Comparison of ENCODE assay signal across 9 cellular contexts in genomic region chr2:189407161-189407943, GRCh38. TPM values are rescaled to one million over a fixed set of nuclear protein-coding genes. Genes with fewer than 3 reads are reported as not detected.
A peak's percentile ranks its signal among the peaks of the same experiment; 100 is the strongest.
DNase-seq lines count a peak whose midpoint lies in the region; ATAC-seq and TF ChIP-seq lines count a peak whose summit lies in the region.
"Had no signal": no experiment of that assay in that cellular context is flagged by ENCODE, and none has a peak within 500 bp of the region (broad histone marks: within the 10 kb centered on the region; RNA-seq: fewer than 3 reads in every experiment).

No MANE protein-coding gene starts in this region.

- TF ChIP-seq CTCF in coronary artery (IDR thresholded peaks at IDR 0.05): no peak
- no peak for TF ChIP-seq CTCF in nephron (IDR thresholded peaks at IDR 0.05; ENCODE audit: unreplicated experiment in 3 of 3)

- peak overlapping the region; percentile 91 to 96 (median 94) for H3K27ac Mint-ChIP-seq in nephron

- peak overlapping the region in 1 of 2 donors; percentile 64 for H3K27ac ChIP-seq in coronary artery

- no peaks in the 10 kb centered on the region for H3K36me3 Mint-ChIP-seq in nephron (ENCODE audit: low read depth)

- ATAC-seq in HG03469 (IDR thresholded peaks at IDR 0.05; ENCODE audit: unreplicated experiment): no peak
- no peak for ATAC-seq in HG02938 (IDR thresholded peaks at IDR 0.05; ENCODE audit: unreplicated experiment)
- no peak for ATAC-seq in left lobe of liver

- peak overlapping the region in 2 of 3 experiments; percentile 58 to 71 for H3K4me3 Mint-ChIP-seq in nephron

- peaks cover 38% of the 10 kb centered on the region for H3K4me1 Mint-ChIP-seq in nephron

- no peaks in the 10 kb centered on the region for H3K27me3 Mint-ChIP-seq in nephron (ENCODE audit: low read depth)

- peak; percentile 68 for DNase-seq in DMS53 treated with DMSO at 0.1 percent for 48 hours (lab: John Stamatoyannopoulos, UW; ENCODE audit: unreplicated experiment)
- DNase-seq in NCI-H226: peak; percentile 42
- no peak for DNase-seq in coronary artery (ENCODE audit: low spot score)
- DNase-seq in NCI-H2171 (lab: John Stamatoyannopoulos, UW): no peak
- no peak for DNase-seq in left lobe of liver (ENCODE audit: low spot score)
- DNase-seq: NCI-H1694 had no signal

- H3K9me3 Mint-ChIP-seq in nephron: no peaks in the 10 kb centered on the region

- peak overlapping the region; percentile 55 for H3K4me3 ChIP-seq in coronary artery

RNA-seq across cellular contexts. Expression of gene WDR75, which starts 33.9 kb away (rescaled TPM):
- total RNA-seq in left lobe of liver: 9.0 TPM

Comparison
In these comparisons a context has a peak if more than half of its experiments do, and no peak if none do; other contexts are left out.
1. DNase-seq: peak in DMS53 treated with DMSO at 0.1 percent for 48 hours (single experiment) and NCI-H226 (single experiment); none in coronary artery (single experiment), NCI-H2171 (single experiment) and left lobe of liver (single experiment).